In genomic region chr7:23299770-23300300, GRCh38 we compare ENCODE assay signal across 7 cellular contexts. TPM values are rescaled to one million over a fixed set of nuclear protein-coding genes. Genes with fewer than 3 reads are reported as not detected.
DNase-seq lines count a peak whose midpoint lies in the region; ATAC-seq, FAIRE-seq and TF ChIP-seq lines count a peak whose summit lies in the region.

No MANE protein-coding gene starts in this region.

- FAIRE-seq in GM19239 (lab: Jason Lieb, UNC), result peak; percentile 4

- peaks cover 4 to 12% (median 12%) of the 10 kb centered on the region in 3 donors for H3K27me3 Mint-ChIP-seq in naive B cell

- peaks cover 0 to 5% (median 0%) of the 10 kb centered on the region in 7 donors for H3K9me3 Mint-ChIP-seq in naive B cell

- DNase-seq in GM19239 (ENCODE audit: insufficient read length, low spot score) (no peak), LNCaP clone FGC (ENCODE audit: low read depth) (no peak), coronary artery (ENCODE audit: low spot score) (no peak), naive B cell (peak; percentile 4), NCI-H446 (lab: John Stamatoyannopoulos, UW) (no peak), NCI-H1436 treated with DMSO at 0.1 percent for 48 hours (lab: John Stamatoyannopoulos, UW) (no peak)

- TF ChIP-seq CTCF in LNCaP clone FGC (IDR thresholded peaks at IDR 0.05; ENCODE audit: control insufficient read depth, extremely low read depth, insufficient read depth), result no peak
- no peak for TF ChIP-seq CTCF in coronary artery (IDR thresholded peaks at IDR 0.05)

- peaks cover 12 to 26% of the 10 kb centered on the region in 2 donors for H3K36me3 Mint-ChIP-seq in naive B cell

- peak overlapping the region; percentile 87 to 96 (median 91) for H3K4me3 Mint-ChIP-seq in naive B cell

- H3K4me3 ChIP-seq in LNCaP clone FGC (ENCODE audit: low read depth, low read length) (peak overlapping the region; percentile 67), coronary artery (peak overlapping the region; percentile 76)

- H3K27ac Mint-ChIP-seq in naive B cell, result peak overlapping the region; percentile 93 to 98 (median 96)

- ATAC-seq in naive B cell (ENCODE audit: low read depth in 2 of 2) (no peak), HG03045 (IDR thresholded peaks at IDR 0.05; ENCODE audit: unreplicated experiment) (no peak)

- H3K4me1 Mint-ChIP-seq in naive B cell, result peaks cover 41 to 61% (median 48%) of the 10 kb centered on the region in 3 donors

- H3K27ac ChIP-seq in coronary artery, result peak overlapping the region; percentile 53 to 82

RNA-seq across cellular contexts. Expression of gene MALSU1, which starts 0.7 kb away (rescaled TPM):
- 10 to 100 TPM; 46.2 to 78.3 (median 55.1) TPM for polyA plus RNA-seq in naive B cell (ENCODE audit: low read depth in 6 of 6)

RNA-seq across cellular contexts. Expression of gene GPNMB, which starts 53.3 kb away (rescaled TPM):
- not detected for polyA plus RNA-seq in naive B cell (ENCODE audit: low read depth in 6 of 6)
